7 cellular contexts compared by ENCODE assay signal in the genomic region with DNA sequence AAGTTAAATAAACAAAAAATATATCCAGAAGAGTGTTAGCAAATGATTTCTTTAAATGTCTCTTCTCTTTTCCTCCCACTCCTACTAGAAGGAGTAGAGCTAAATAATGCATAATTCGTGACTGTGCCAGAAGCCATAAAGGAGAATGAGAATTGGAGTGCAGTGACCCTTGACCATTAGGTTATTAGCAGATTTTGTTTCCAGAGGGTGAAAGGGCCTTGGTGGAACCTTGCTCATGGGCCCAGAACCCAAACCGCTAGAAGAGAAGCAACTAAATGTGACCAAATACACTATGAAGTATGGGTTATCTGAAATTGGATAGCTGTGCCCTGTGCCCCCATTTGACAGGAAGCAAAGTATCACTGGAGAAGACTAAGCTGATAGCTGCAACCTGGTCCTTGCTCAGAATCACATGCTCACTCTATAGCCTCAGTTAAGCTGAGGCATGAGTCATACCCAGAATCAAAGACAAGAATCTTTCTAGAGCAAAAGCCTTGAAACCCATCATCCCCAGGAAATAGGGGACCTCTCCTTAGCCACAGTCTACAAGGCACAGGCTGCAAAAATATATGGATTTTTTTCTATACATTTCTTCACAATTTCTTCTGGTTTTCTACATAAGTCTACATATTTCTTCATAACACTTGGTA. TPM values are rescaled to one million over a fixed set of nuclear protein-coding genes. Genes with fewer than 3 reads are reported as not detected.
DNase-seq lines count a peak whose midpoint lies in the region; ATAC-seq, FAIRE-seq and TF ChIP-seq lines count a peak whose summit lies in the region.

No MANE protein-coding gene starts in this region.

- no peaks in the 10 kb centered on the region for H3K36me3 Mint-ChIP-seq in osteocyte (ENCODE audit: unreplicated experiment)

- H3K4me1 ChIP-seq in tibial artery: no peaks in the 10 kb centered on the region

- no peak overlapping the region for H3K4me3 ChIP-seq in tibial artery

- intact Hi-C loops in tibial artery (cut with DNase I; ENCODE audit: low total_unique reads): no loop called here

- no peaks in the 10 kb centered on the region for H3K9me3 ChIP-seq in tibial artery

- H3K27ac ChIP-seq in tibial artery: no peak overlapping the region

- no peaks in the 10 kb centered on the region for H3K9me3 Mint-ChIP-seq in osteocyte (ENCODE audit: unreplicated experiment)

- no peak overlapping the region for H3K4me3 Mint-ChIP-seq in osteocyte (ENCODE audit: unreplicated experiment)

- TF ChIP-seq CTCF in tibial artery (IDR thresholded peaks at IDR 0.05): no peak
- no peak for TF ChIP-seq CTCF in osteocyte (IDR thresholded peaks at IDR 0.05)

- no peak for DNase-seq in HTR-8/SVneo (ENCODE audit: insufficient read length, low spot score)
- peak; percentile 27 for DNase-seq in foreskin melanocyte
- no peak for DNase-seq in activated effector memory CD4-positive, alpha-beta T cell treated with Interleukin-2 at 50 U/mL for 16 hours
- DNase-seq in tibial artery: no peak
- DNase-seq in osteocyte (ENCODE audit: extremely low spot score, unreplicated experiment): no peak

- no peak overlapping the region for H3K27ac Mint-ChIP-seq in osteocyte (ENCODE audit: unreplicated experiment)

- H3K27me3 Mint-ChIP-seq in osteocyte (ENCODE audit: unreplicated experiment): no peaks in the 10 kb centered on the region

- H3K4me1 Mint-ChIP-seq in osteocyte (ENCODE audit: unreplicated experiment): no peaks in the 10 kb centered on the region

- H3K36me3 ChIP-seq in tibial artery: no peaks in the 10 kb centered on the region

- H3K27me3 ChIP-seq in tibial artery: no peaks in the 10 kb centered on the region

- FAIRE-seq in HTR-8/SVneo (lab: Jason Lieb, UNC): peak; percentile 72

- peak; percentile 73 for ATAC-seq in GM18511 (IDR thresholded peaks at IDR 0.05; ENCODE audit: unreplicated experiment)
- peak; percentile 68 for ATAC-seq in GM21529 (IDR thresholded peaks at IDR 0.05; ENCODE audit: unreplicated experiment)

RNA-seq across cellular contexts. Expression of a gene that starts 36.3 kb away (rescaled TPM):
- total RNA-seq in osteocyte: not detected in 2 replicates

RNA-seq across cellular contexts. Expression of a gene that starts 45.5 kb away (rescaled TPM):
- 0.43 and 0.44 TPM in 2 replicates for total RNA-seq in osteocyte
